ENCODE assay signal across 1 cellular context in the genomic region with DNA sequence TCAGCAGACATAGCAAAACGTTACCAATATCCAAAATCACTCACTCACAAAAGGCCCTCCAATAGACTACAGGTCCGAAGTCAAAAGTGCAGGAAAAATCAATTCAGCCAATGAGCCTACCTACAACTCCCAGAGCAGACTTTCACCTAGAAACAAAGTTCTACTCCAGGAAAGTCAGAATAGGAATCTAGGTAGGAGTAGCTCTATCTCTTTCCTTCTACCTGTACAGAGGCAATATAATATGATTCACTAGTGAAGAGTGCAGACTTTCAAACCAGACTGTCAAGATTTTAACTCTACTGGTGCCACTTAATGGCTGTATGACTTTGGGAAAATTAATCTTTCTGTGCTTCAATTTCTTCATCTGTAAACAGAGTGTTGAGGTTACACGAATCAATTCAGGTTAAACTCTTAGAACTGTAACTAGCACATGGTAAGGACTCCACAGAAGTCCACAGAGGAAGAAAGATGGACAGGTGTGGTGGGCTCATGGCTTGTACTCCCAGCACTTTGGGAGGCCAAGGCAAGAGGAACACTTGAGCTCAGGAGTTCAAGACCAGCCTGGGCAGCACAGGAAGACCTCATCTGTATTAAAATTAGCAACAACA.
TF ChIP-seq lines count a peak whose summit lies in the region.

No MANE protein-coding gene starts in this region.

TF ChIP-seq in K562, 482 proteins besides CTCF, POLR2A, EP300 and RAD21:
- no peak for TF ChIP-seq ESRRB (CRISPR knock-in tag; IDR thresholded peaks at IDR 0.05; ENCODE audit: borderline replicate concordance)
- TF ChIP-seq SMAD4 (CRISPR knock-in tag; conservative IDR thresholded peaks at IDR 0.05): no peak
- TF ChIP-seq ZFP1 (CRISPR knock-in tag; IDR thresholded peaks at IDR 0.05): no peak
- TF ChIP-seq ZFP36 (IDR thresholded peaks at IDR 0.05; ENCODE audit: low read depth, low read length, partially characterized antibody): no peak
- TF ChIP-seq FOXA1 (IDR thresholded peaks at IDR 0.05; ENCODE audit: borderline replicate concordance): no peak
